Comparison of ENCODE assay signal across 8 cellular contexts in genomic region chr2:201780674-201781582, GRCh38. TPM values are rescaled to one million over a fixed set of nuclear protein-coding genes. Genes with fewer than 3 reads are reported as not detected.
DNase-seq lines count a peak whose midpoint lies in the region; ATAC-seq, FAIRE-seq and TF ChIP-seq lines count a peak whose summit lies in the region.

Gene ALS2 (minus strand): TSS chr2:201780933. CDS start chr2:201768885, 12,048 bp downstream.

- peak within 1 kb of the TSS; percentile 94 for H3K4me3 Mint-ChIP-seq in T-helper 17 cell

- peaks cover 21% of the 10 kb centered on the region for H3K4me1 Mint-ChIP-seq in T-helper 17 cell

- peak within 1 kb of the TSS; percentile 89 to 100 for H3K4me3 ChIP-seq in right atrium auricular region
- peak within 1 kb of the TSS; percentile 98 for H3K4me3 ChIP-seq in psoas muscle

- peaks cover 3% of the 10 kb centered on the region for H3K36me3 Mint-ChIP-seq in T-helper 17 cell (ENCODE audit: low read depth)

- H3K27me3 Mint-ChIP-seq in T-helper 17 cell, result peaks cover 18% of the 10 kb centered on the region

- H3K27me3 ChIP-seq in right atrium auricular region, result no peaks in the 10 kb centered on the region
- H3K27me3 ChIP-seq in psoas muscle (ENCODE audit: insufficient read depth in 3 of 3, low read length in 2 of 3), result no peaks in the 10 kb centered on the region

- peak within 1 kb of the TSS; percentile 95 for H3K27ac Mint-ChIP-seq in T-helper 17 cell

- ATAC-seq in HG02885 (IDR thresholded peaks at IDR 0.05; ENCODE audit: poor library complexity, unreplicated experiment) (peak; percentile 97), T-helper 17 cell (peak; percentile 95), psoas muscle (peak; percentile 97)

- 0 to 1% (median 0%) methylated on average over 50 to 63 of the region's 63 CpGs for WGBS in psoas muscle, 3 donors

- H3K9me3 ChIP-seq in T-helper 17 cell (ENCODE audit: control insufficient read depth, low read length, poor library complexity, severe bottlenecking), result no peaks in the 10 kb centered on the region
- no peaks in the 10 kb centered on the region for H3K9me3 ChIP-seq in right atrium auricular region
- H3K9me3 ChIP-seq in psoas muscle, result no peaks in the 10 kb centered on the region

- TF ChIP-seq CTCF in right atrium auricular region (IDR thresholded peaks at IDR 0.05) (no peak), psoas muscle (IDR thresholded peaks at IDR 0.05) (no peak)

- intact Hi-C loops in psoas muscle (cut with DNase I), result no loop called here

- TF ChIP-seq POLR2A in GM15510 (IDR thresholded peaks at IDR 0.05; ENCODE audit: borderline replicate concordance, extremely low read depth, insufficient read length), result peak; percentile 68

- DNase-seq in NCI-H1694 treated with DMSO at 0.1 percent for 48 hours (lab: John Stamatoyannopoulos, UW) (peak; percentile 97), T-helper 17 cell (peak; percentile 87 to 89 (median 88)), anterior cingulate cortex (lab: John Stamatoyannopoulos, UW) (peak; percentile 68 to 97 (median 91)), right atrium auricular region (ENCODE audit: low spot score) (peak; percentile 96), psoas muscle (peak; percentile 98), urothelium cell line (ENCODE audit: low spot score) (peak; percentile 95)

- H3K36me3 ChIP-seq in right atrium auricular region (no peaks in the 10 kb centered on the region), psoas muscle (ENCODE audit: insufficient read depth in 1 of 2, low read depth in 1 of 2) (no peaks in the 10 kb centered on the region)

- H3K27ac ChIP-seq in right atrium auricular region (peak within 1 kb of the TSS; percentile 94 to 96), psoas muscle (peak within 1 kb of the TSS; percentile 92)

- peak; percentile 86 for FAIRE-seq in urothelium cell line (lab: Jason Lieb, UNC)

- H3K4me1 ChIP-seq in right atrium auricular region, result peaks cover 0 to 21% of the 10 kb centered on the region in 2 donors
- H3K4me1 ChIP-seq in psoas muscle, result peaks cover 33% of the 10 kb centered on the region

RNA-seq across cellular contexts. Expression of gene ALS2, which starts in this region (rescaled TPM):
- total RNA-seq in T-helper 17 cell (1 to 10 TPM; 6.6 to 6.7 TPM), right atrium auricular region (10 to 100 TPM; 31.0 to 31.8 TPM), psoas muscle (10 to 100 TPM; 17.2 to 26.4 (median 21.4) TPM)
- polyA plus RNA-seq in psoas muscle, result 10 to 100 TPM in 1 of 3 donors, 1 to 10 TPM in 2; 6.3 to 18.9 (median 7.0) TPM

Comparison
In these comparisons a context has a peak if more than half of its experiments do, and no peak if none do; other contexts are left out.
1. Peak in every context shown above with its lines: DNase-seq, ATAC-seq, H3K4me3 ChIP-seq and H3K27ac ChIP-seq.